In the genomic region with DNA sequence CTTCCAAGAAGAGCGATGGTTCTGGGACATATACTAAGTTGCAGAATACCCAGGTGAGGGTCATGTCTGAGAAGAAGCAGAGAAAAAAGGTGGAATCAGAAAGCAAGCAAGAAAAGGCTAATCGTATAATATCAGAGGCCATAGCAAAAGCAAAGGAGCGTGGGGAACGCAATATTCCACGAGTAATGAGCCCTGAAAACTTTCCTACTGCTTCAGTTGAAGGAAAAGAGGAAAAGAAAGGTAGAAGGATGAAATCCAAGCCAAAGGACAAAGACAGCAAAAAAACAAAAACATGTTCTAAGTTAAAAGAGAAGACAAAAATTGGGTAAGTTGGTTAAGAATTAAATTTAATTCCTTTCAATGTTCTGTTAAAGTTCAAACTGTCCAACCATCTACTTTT, we compare ENCODE assay signal across 8 cellular contexts.
DNase-seq lines count a peak whose midpoint lies in the region; ATAC-seq and TF ChIP-seq lines count a peak whose summit lies in the region.

No MANE protein-coding gene starts in this region.

- no peaks in the 10 kb centered on the region for H3K27me3 ChIP-seq in HL-60 (ENCODE audit: insufficient read depth, poor library complexity, severe bottlenecking)

- peak overlapping the region; percentile 88 for H3K4me3 Mint-ChIP-seq in natural killer cell treated with Interleukin-12 subunit alpha and Interleukin-12 subunit beta and Interleukin-15 and Interleukin-18, amount 100 ng/mL, for 72 hours

- DNase-seq in AG10803 (ENCODE audit: low read depth) (no peak), HL-60 (ENCODE audit: low read depth in 1 of 2, low spot score in 1 of 2) (no peak), choroid plexus epithelial cell (ENCODE audit: low read depth) (no peak), middle frontal gyrus (ENCODE audit: extremely low spot score, low spot score) (no peak), NCI-H1436 (lab: John Stamatoyannopoulos, UW) (no peak)
- DNase-seq in natural killer cell treated with Interleukin-12 subunit alpha and Interleukin-12 subunit beta and Interleukin-15 and Interleukin-18, amount 100 ng/mL, for 72 hours (ENCODE audit: low spot score), result no peak

- H3K9me3 Mint-ChIP-seq in natural killer cell treated with Interleukin-12 subunit alpha and Interleukin-12 subunit beta and Interleukin-15 and Interleukin-18, amount 100 ng/mL, for 72 hours, result no peaks in the 10 kb centered on the region

- no peaks in the 10 kb centered on the region for H3K27me3 Mint-ChIP-seq in natural killer cell treated with Interleukin-12 subunit alpha and Interleukin-12 subunit beta and Interleukin-15 and Interleukin-18, amount 100 ng/mL, for 72 hours

- TF ChIP-seq CTCF in AG10803 (conservative IDR thresholded peaks at IDR 0.05; ENCODE audit: low read length) (no peak), HL-60 (IDR thresholded peaks at IDR 0.05; ENCODE audit: insufficient read depth, low read length) (no peak), choroid plexus epithelial cell (conservative IDR thresholded peaks at IDR 0.05; ENCODE audit: low read depth, low read length) (no peak)

- H3K4me3 ChIP-seq in AG10803 (ENCODE audit: low read length) (peak overlapping the region; percentile 70), HL-60 (replicated peaks; ENCODE audit: insufficient read depth, low read length) (peak overlapping the region; percentile 45), choroid plexus epithelial cell (ENCODE audit: low read depth, low read length) (peak overlapping the region; percentile 65)

- peak overlapping the region; percentile 94 for H3K27ac ChIP-seq in HL-60 (replicated peaks)

- no peak for ATAC-seq in natural killer cell treated with Interleukin-12 subunit alpha and Interleukin-12 subunit beta and Interleukin-15 and Interleukin-18, amount 100 ng/mL, for 72 hours
- ATAC-seq in HG02840 (IDR thresholded peaks at IDR 0.05; ENCODE audit: low FRiP score, unreplicated experiment) (no peak), HG02763 (IDR thresholded peaks at IDR 0.05; ENCODE audit: unreplicated experiment) (no peak)

- peaks cover 5% of the 10 kb centered on the region for H3K36me3 Mint-ChIP-seq in natural killer cell treated with Interleukin-12 subunit alpha and Interleukin-12 subunit beta and Interleukin-15 and Interleukin-18, amount 100 ng/mL, for 72 hours

- H3K27ac Mint-ChIP-seq in natural killer cell treated with Interleukin-12 subunit alpha and Interleukin-12 subunit beta and Interleukin-15 and Interleukin-18, amount 100 ng/mL, for 72 hours, result peak overlapping the region; percentile 56 to 76

- peaks cover 23 to 31% of the 10 kb centered on the region in 2 donors for H3K4me1 Mint-ChIP-seq in natural killer cell treated with Interleukin-12 subunit alpha and Interleukin-12 subunit beta and Interleukin-15 and Interleukin-18, amount 100 ng/mL, for 72 hours (ENCODE audit: low read depth in 2 of 2)
